In genomic region chr7:35691827-35692307, GRCh38 we compare ENCODE assay signal across 8 cellular contexts. TPM values are rescaled to one million over a fixed set of nuclear protein-coding genes. Genes with fewer than 3 reads are reported as not detected.
DNase-seq lines count a peak whose midpoint lies in the region; ATAC-seq and TF ChIP-seq lines count a peak whose summit lies in the region.

No MANE protein-coding gene starts in this region.

- H3K9me3 Mint-ChIP-seq in activated naive CD8-positive, alpha-beta T cell treated with anti-CD3 and anti-CD28 coated beads, Interleukin-2, amount 50 U/mL, for 24 hours: no peaks in the 10 kb centered on the region
- H3K9me3 Mint-ChIP-seq in memory B cell (no peaks in the 10 kb centered on the region), type B pancreatic cell (peaks cover 10% of the 10 kb centered on the region)

- H3K4me3 ChIP-seq in GM06990 (replicated peaks; ENCODE audit: low read depth, low read length): peak overlapping the region; percentile 97

- peak; percentile 16 for ATAC-seq in activated naive CD8-positive, alpha-beta T cell treated with anti-CD3 and anti-CD28 coated beads, Interleukin-2, amount 50 U/mL, for 24 hours
- ATAC-seq in memory B cell (ENCODE audit: low read depth) (no peak), HG03521 (IDR thresholded peaks at IDR 0.05; ENCODE audit: unreplicated experiment) (no peak)

- peaks cover 6% of the 10 kb centered on the region for H3K36me3 Mint-ChIP-seq in activated naive CD8-positive, alpha-beta T cell treated with anti-CD3 and anti-CD28 coated beads, Interleukin-2, amount 50 U/mL, for 24 hours (ENCODE audit: low read depth)
- peaks cover 10% of the 10 kb centered on the region for H3K36me3 Mint-ChIP-seq in memory B cell
- peaks cover 49% of the 10 kb centered on the region for H3K36me3 Mint-ChIP-seq in type B pancreatic cell

- H3K27me3 Mint-ChIP-seq in activated naive CD8-positive, alpha-beta T cell treated with anti-CD3 and anti-CD28 coated beads, Interleukin-2, amount 50 U/mL, for 24 hours: no peaks in the 10 kb centered on the region
- H3K27me3 Mint-ChIP-seq in memory B cell (no peaks in the 10 kb centered on the region), type B pancreatic cell (no peaks in the 10 kb centered on the region)

- no peak for DNase-seq in GM06990 (ENCODE audit: extremely low read depth, insufficient read length)
- DNase-seq in KG1 (lab: John Stamatoyannopoulos, UW): peak; percentile 42
- peak; percentile 40 for DNase-seq in activated naive CD8-positive, alpha-beta T cell treated with anti-CD3 and anti-CD28 coated beads, Interleukin-2, amount 50 U/mL, for 24 hours
- no peak for DNase-seq in memory B cell (ENCODE audit: low spot score in 2 of 2)
- DNase-seq in type B pancreatic cell (ENCODE audit: extremely low spot score, unreplicated experiment): no peak
- DNase-seq in MV-4-11 (lab: John Stamatoyannopoulos, UW): no peak
- no peak for DNase-seq in SKM-1 treated with dmso at 0.1 percent for 144 hours (lab: John Stamatoyannopoulos, UW; ENCODE audit: unreplicated experiment)

- TF ChIP-seq CTCF in GM06990 (IDR thresholded peaks at IDR 0.05; ENCODE audit: insufficient read depth, low read length, poor library complexity, severe bottlenecking) (no peak), type B pancreatic cell (conservative IDR thresholded peaks at IDR 0.05) (no peak)

- peaks cover 74% of the 10 kb centered on the region for H3K4me1 Mint-ChIP-seq in activated naive CD8-positive, alpha-beta T cell treated with anti-CD3 and anti-CD28 coated beads, Interleukin-2, amount 50 U/mL, for 24 hours
- H3K4me1 Mint-ChIP-seq in memory B cell: peaks cover 56% of the 10 kb centered on the region
- peaks cover 50% of the 10 kb centered on the region for H3K4me1 Mint-ChIP-seq in type B pancreatic cell (ENCODE audit: unreplicated experiment)

- H3K36me3 ChIP-seq in GM06990 (ENCODE audit: control insufficient read depth, insufficient read depth, low read length): no peaks in the 10 kb centered on the region; the same call in 1 of the 2 replicates

- peak overlapping the region; percentile 80 for H3K27ac Mint-ChIP-seq in activated naive CD8-positive, alpha-beta T cell treated with anti-CD3 and anti-CD28 coated beads, Interleukin-2, amount 50 U/mL, for 24 hours
- H3K27ac Mint-ChIP-seq in memory B cell (peak overlapping the region; percentile 95), type B pancreatic cell (peak overlapping the region; percentile 66)

- H3K4me3 Mint-ChIP-seq in activated naive CD8-positive, alpha-beta T cell treated with anti-CD3 and anti-CD28 coated beads, Interleukin-2, amount 50 U/mL, for 24 hours: peak overlapping the region; percentile 95
- H3K4me3 Mint-ChIP-seq in memory B cell (peak overlapping the region; percentile 96), type B pancreatic cell (peak overlapping the region; percentile 96)

- no peaks in the 10 kb centered on the region for H3K27me3 ChIP-seq in GM06990 (replicated peaks; ENCODE audit: control insufficient read depth, insufficient read depth, low read length)

RNA-seq across cellular contexts. Expression of gene HERPUD2, which starts 3.1 kb away (rescaled TPM):
- 29.8 and 30.0 TPM in 2 replicates for total RNA-seq in type B pancreatic cell (ENCODE audit: low replicate concordance)

Comparison
In these comparisons a context has a peak if more than half of its experiments do, and no peak if none do; other contexts are left out.
1. DNase-seq: peak in KG1 (single experiment) and activated naive CD8-positive, alpha-beta T cell treated with anti-CD3 and anti-CD28 coated beads, Interleukin-2, amount 50 U/mL, for 24 hours (single experiment); none in GM06990 (single experiment), memory B cell (0 of 2), type B pancreatic cell (single experiment), MV-4-11 (single experiment) and SKM-1 treated with dmso at 0.1 percent for 144 hours (single experiment).
2. Peak in every context shown above with its lines, with median percentiles within 50 percentile points of each other: H3K27ac Mint-ChIP-seq and H3K4me3 Mint-ChIP-seq.